Comparison of ENCODE assay signal across 2 cellular contexts in the genomic region with DNA sequence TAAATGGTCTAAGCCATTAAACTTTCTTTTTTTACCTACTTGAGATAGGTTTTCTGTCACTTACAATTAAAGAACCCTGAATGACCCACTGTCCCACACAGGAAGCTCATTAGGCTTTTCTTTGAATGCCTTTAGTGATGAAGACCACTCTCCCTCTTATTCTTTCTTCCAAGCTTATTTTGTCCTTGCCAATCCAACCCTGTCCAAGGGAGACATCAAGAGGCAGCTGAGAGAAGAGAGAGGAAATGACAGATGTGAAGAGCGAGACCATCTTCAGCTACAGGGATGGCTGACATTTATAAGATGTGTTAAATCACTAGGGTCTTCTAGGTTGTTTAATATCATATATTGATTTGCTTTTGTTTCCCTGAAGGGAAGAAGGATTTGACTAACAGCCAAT.
TF ChIP-seq lines count a peak whose summit lies in the region.

No MANE protein-coding gene starts in this region.

TF ChIP-seq in IMR-90, 13 proteins besides CTCF, POLR2A, EP300 and RAD21:
- TF ChIP-seq MAFK (IDR thresholded peaks at IDR 0.05; ENCODE audit: low read depth, low read length) (no peak), RCOR1 (IDR thresholded peaks at IDR 0.05; ENCODE audit: insufficient replicate concordance, low read length) (no peak), SMC3 (IDR thresholded peaks at IDR 0.05; ENCODE audit: low read depth, low read length) (no peak), BHLHE40 (IDR thresholded peaks at IDR 0.05; ENCODE audit: low read depth, low read length) (no peak), MAZ (IDR thresholded peaks at IDR 0.05; ENCODE audit: borderline replicate concordance, low read depth, low read length) (no peak), FOS (IDR thresholded peaks at IDR 0.05; ENCODE audit: low read depth, low read length) (no peak), CEBPB (IDR thresholded peaks at IDR 0.05; ENCODE audit: low read depth, low read length) (no peak), RFX5 (IDR thresholded peaks at IDR 0.05; ENCODE audit: low read depth, low read length) (no peak), NFE2L2 (IDR thresholded peaks at IDR 0.05; ENCODE audit: low read depth, low read length) (no peak), MXI1 (IDR thresholded peaks at IDR 0.05; ENCODE audit: borderline replicate concordance, low read depth, low read length) (no peak), CHD1 (IDR thresholded peaks at IDR 0.05; ENCODE audit: low read depth, low read length) (no peak)
- TF ChIP-seq, protein P1, sequence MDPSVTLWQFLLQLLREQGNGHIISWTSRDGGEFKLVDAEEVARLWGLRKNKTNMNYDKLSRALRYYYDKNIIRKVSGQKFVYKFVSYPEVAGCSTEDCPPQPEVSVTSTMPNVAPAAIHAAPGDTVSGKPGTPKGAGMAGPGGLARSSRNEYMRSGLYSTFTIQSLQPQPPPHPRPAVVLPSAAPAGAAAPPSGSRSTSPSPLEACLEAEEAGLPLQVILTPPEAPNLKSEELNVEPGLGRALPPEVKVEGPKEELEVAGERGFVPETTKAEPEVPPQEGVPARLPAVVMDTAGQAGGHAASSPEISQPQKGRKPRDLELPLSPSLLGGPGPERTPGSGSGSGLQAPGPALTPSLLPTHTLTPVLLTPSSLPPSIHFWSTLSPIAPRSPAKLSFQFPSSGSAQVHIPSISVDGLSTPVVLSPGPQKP (IDR thresholded peaks at IDR 0.05; ENCODE audit: borderline replicate concordance, low read depth, low read length), result no peak
- TF ChIP-seq, protein P2, sequence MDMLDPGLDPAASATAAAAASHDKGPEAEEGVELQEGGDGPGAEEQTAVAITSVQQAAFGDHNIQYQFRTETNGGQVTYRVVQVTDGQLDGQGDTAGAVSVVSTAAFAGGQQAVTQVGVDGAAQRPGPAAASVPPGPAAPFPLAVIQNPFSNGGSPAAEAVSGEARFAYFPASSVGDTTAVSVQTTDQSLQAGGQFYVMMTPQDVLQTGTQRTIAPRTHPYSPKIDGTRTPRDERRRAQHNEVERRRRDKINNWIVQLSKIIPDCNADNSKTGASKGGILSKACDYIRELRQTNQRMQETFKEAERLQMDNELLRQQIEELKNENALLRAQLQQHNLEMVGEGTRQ (IDR thresholded peaks at IDR 0.05; ENCODE audit: low read depth, low read length), result no peak

TF ChIP-seq in K562, 482 proteins besides CTCF, POLR2A, EP300 and RAD21:
- no peak for TF ChIP-seq HDAC3 (IDR thresholded peaks at IDR 0.05; ENCODE audit: borderline replicate concordance, partially characterized antibody)
- TF ChIP-seq RFX7 (CRISPR knock-in tag; IDR thresholded peaks at IDR 0.05), result no peak
TF ChIP-seq in K562: peak in this region for 0.
